ENCODE assay signal across 9 cellular contexts in genomic region chr11:63212742-63213141, GRCh38. TPM values are rescaled to one million over a fixed set of nuclear protein-coding genes. Genes with fewer than 3 reads are reported as not detected.
DNase-seq lines count a peak whose midpoint lies in the region; ATAC-seq and TF ChIP-seq lines count a peak whose summit lies in the region.
"Had no signal": no experiment of that assay in that cellular context is flagged by ENCODE, and none has a peak within 500 bp of the region (broad histone marks: within the 10 kb centered on the region; RNA-seq: fewer than 3 reads in every experiment).

No MANE protein-coding gene starts in this region.

- peaks cover under 1% of the 10 kb centered on the region for H3K27me3 Mint-ChIP-seq in activated T-helper 1 cell treated with anti-CD3 and anti-CD28 coated beads, Interleukin-12 subunit alpha, Interleukin-12 subunit beta, Interleukin-2, Interleukin-4 antibody, amounts not matched to agents 30 ng/mL and 10 ng/mL and 1 ng/mL, durations not matched to agents 14 hours and 24 hours and 36 hours (ENCODE audit: insufficient read depth)

- TF ChIP-seq CTCF in HFF-Myc (IDR thresholded peaks at IDR 0.05; ENCODE audit: low read depth, low read length, missing control alignments) = peak; percentile 50

- no peak overlapping the region for H3K4me3 ChIP-seq in HFF-Myc (replicated peaks; ENCODE audit: low read depth, low read length)

- H3K4me3 Mint-ChIP-seq in activated T-helper 1 cell treated with anti-CD3 and anti-CD28 coated beads, Interleukin-12 subunit alpha, Interleukin-12 subunit beta, Interleukin-2, Interleukin-4 antibody, amounts not matched to agents 30 ng/mL and 10 ng/mL and 1 ng/mL, durations not matched to agents 14 hours and 24 hours and 36 hours = no peak overlapping the region

- H3K4me1 Mint-ChIP-seq in activated T-helper 1 cell treated with anti-CD3 and anti-CD28 coated beads, Interleukin-12 subunit alpha, Interleukin-12 subunit beta, Interleukin-2, Interleukin-4 antibody, amounts not matched to agents 30 ng/mL and 10 ng/mL and 1 ng/mL, durations not matched to agents 14 hours and 24 hours and 36 hours (ENCODE audit: low read depth) = no peaks in the 10 kb centered on the region

- intact Hi-C loops in activated T-helper 1 cell treated with anti-CD3 and anti-CD28 coated beads, Interleukin-12 subunit alpha, Interleukin-12 subunit beta, Interleukin-2, Interleukin-4 antibody, amounts not matched to agents 30 ng/mL and 10 ng/mL and 1 ng/mL, durations not matched to agents 14 hours and 24 hours and 36 hours (cut with micrococcal nuclease) = loop anchor here (1.0 to 10.0 kb wide), 3 partner anchors 177 to 422 kb away; no protein-coding TSS in a partner anchor

- H3K36me3 Mint-ChIP-seq in activated T-helper 1 cell treated with anti-CD3 and anti-CD28 coated beads, Interleukin-12 subunit alpha, Interleukin-12 subunit beta, Interleukin-2, Interleukin-4 antibody, amounts not matched to agents 30 ng/mL and 10 ng/mL and 1 ng/mL, durations not matched to agents 14 hours and 24 hours and 36 hours (ENCODE audit: low read depth) = no peaks in the 10 kb centered on the region

- ATAC-seq in GM18907 (IDR thresholded peaks at IDR 0.05; ENCODE audit: unreplicated experiment) = no peak
- ATAC-seq in HG02610 (IDR thresholded peaks at IDR 0.05; ENCODE audit: unreplicated experiment) = no peak

- H3K27ac Mint-ChIP-seq in activated T-helper 1 cell treated with anti-CD3 and anti-CD28 coated beads, Interleukin-12 subunit alpha, Interleukin-12 subunit beta, Interleukin-2, Interleukin-4 antibody, amounts not matched to agents 30 ng/mL and 10 ng/mL and 1 ng/mL, durations not matched to agents 14 hours and 24 hours and 36 hours = no peak overlapping the region

- no peaks in the 10 kb centered on the region for H3K9me3 Mint-ChIP-seq in activated T-helper 1 cell treated with anti-CD3 and anti-CD28 coated beads, Interleukin-12 subunit alpha, Interleukin-12 subunit beta, Interleukin-2, Interleukin-4 antibody, amounts not matched to agents 30 ng/mL and 10 ng/mL and 1 ng/mL, durations not matched to agents 14 hours and 24 hours and 36 hours

- peak; percentile 48 for DNase-seq in DMS53 (lab: John Stamatoyannopoulos, UW)
- DNase-seq in DMS53 treated with DMSO at 0.1 percent for 48 hours (lab: John Stamatoyannopoulos, UW; ENCODE audit: unreplicated experiment) = no peak
- peak; percentile 1 for DNase-seq in HFF-Myc (ENCODE audit: extremely low read depth, low read depth)
- peak; percentile 2 for DNase-seq in activated T-helper 1 cell treated with anti-CD3 and anti-CD28 coated beads, Interleukin-12 subunit alpha, Interleukin-12 subunit beta, Interleukin-2, Interleukin-4 antibody, amounts not matched to agents 30 ng/mL and 10 ng/mL and 1 ng/mL, durations not matched to agents 14 hours and 24 hours and 36 hours (ENCODE audit: low spot score)
- DNase-seq in left kidney (ENCODE audit: low read depth, low spot score) = peak; percentile 52
- DNase-seq in NCI-H446 treated with DMSO at 0.1 percent for 48 hours (lab: John Stamatoyannopoulos, UW) = no peak

RNA-seq across cellular contexts. Expression of gene SLC22A25, which starts 30.7 kb away (rescaled TPM):
- not detected in 2 replicates for total RNA-seq in activated T-helper 1 cell treated with anti-CD3 and anti-CD28 coated beads, Interleukin-12 subunit alpha, Interleukin-12 subunit beta, Interleukin-2, Interleukin-4 antibody, amounts not matched to agents 30 ng/mL and 10 ng/mL and 1 ng/mL, durations not matched to agents 14 hours and 24 hours and 36 hours
- total RNA-seq: pulmonary artery endothelial cell had no signal

Comparison
In these comparisons a context has a peak if more than half of its experiments do, and no peak if none do; other contexts are left out.
1. DNase-seq: peak in DMS53 (single experiment), HFF-Myc (single experiment), activated T-helper 1 cell treated with anti-CD3 and anti-CD28 coated beads, Interleukin-12 subunit alpha, Interleukin-12 subunit beta, Interleukin-2, Interleukin-4 antibody, amounts not matched to agents 30 ng/mL and 10 ng/mL and 1 ng/mL, durations not matched to agents 14 hours and 24 hours and 36 hours (single experiment) and left kidney (single experiment); none in DMS53 treated with DMSO at 0.1 percent for 48 hours (single experiment) and NCI-H446 treated with DMSO at 0.1 percent for 48 hours (single experiment).